ENCODE assay signal across 16 cellular contexts in genomic region chr1:109312978-109313775, GRCh38. TPM values are rescaled to one million over a fixed set of nuclear protein-coding genes. Genes with fewer than 3 reads are reported as not detected.
DNase-seq lines count a peak whose midpoint lies in the region; ATAC-seq, FAIRE-seq and TF ChIP-seq lines count a peak whose summit lies in the region.
"Had no signal": no experiment of that assay in that cellular context is flagged by ENCODE, and none has a peak within 500 bp of the region (broad histone marks: within the 10 kb centered on the region; RNA-seq: fewer than 3 reads in every experiment).

No MANE protein-coding gene starts in this region.

- no peak overlapping the region for H3K4ac ChIP-seq in mesenchymal stem cell (ENCODE audit: low read depth in 1 of 2, low read length in 2 of 2)

- no peak overlapping the region for H2BK15ac ChIP-seq in mesenchymal stem cell (ENCODE audit: low read depth, poor library complexity, severe bottlenecking)

- in situ Hi-C loops in transverse colon (cut with MboI; ENCODE audit: low pct_ligation_motif_present in 1 of 4, low pct_unique_long_range_greater_than_20kb in 1 of 4, low sequenced_read_pairs in 3 of 4) = no loop called here

- no peak overlapping the region for H2BK12ac ChIP-seq in mesenchymal stem cell (ENCODE audit: low read length in 2 of 2)

- H4K91ac ChIP-seq in mesenchymal stem cell (ENCODE audit: low read length) = no peak overlapping the region

- no peak overlapping the region for H3K27ac ChIP-seq in A673 (ENCODE audit: low read depth, low read length, poor library complexity, severe bottlenecking)
- no peak overlapping the region for H3K27ac ChIP-seq in endothelial cell of umbilical vein (ENCODE audit: insufficient read depth, low read depth, low read length)
- H3K27ac ChIP-seq in mesenchymal stem cell (ENCODE audit: low read length, poor library complexity, severe bottlenecking) = no peak overlapping the region
- H3K27ac ChIP-seq in transverse colon = no peak overlapping the region
- H3K27ac ChIP-seq: Peyer's patch, skin epidermis, uterus had no signal

- FAIRE-seq in endothelial cell of umbilical vein (lab: Jason Lieb, UNC) (no peak), H54 (lab: Jason Lieb, UNC) (no peak)

- H3K9ac ChIP-seq in endothelial cell of umbilical vein (replicated peaks; ENCODE audit: extremely low read depth, insufficient read depth, low read length) (no peak overlapping the region), mesenchymal stem cell (ENCODE audit: low read length) (no peak overlapping the region)

- H4K20me1 ChIP-seq in endothelial cell of umbilical vein (replicated peaks; ENCODE audit: control insufficient read depth, extremely low read depth, insufficient read depth, low read length) = no peaks in the 10 kb centered on the region

- H3K36me3 ChIP-seq in A673 (ENCODE audit: insufficient read depth, low read length, poor library complexity, severe bottlenecking) (no peaks in the 10 kb centered on the region), endothelial cell of umbilical vein (ENCODE audit: control insufficient read depth in 2 of 2, extremely low read depth in 1 of 2, insufficient read depth in 2 of 2, low read length in 2 of 2) (no peaks in the 10 kb centered on the region), mesenchymal stem cell (ENCODE audit: control insufficient read depth in 1 of 2, insufficient read depth in 2 of 2, low read depth in 1 of 2, low read length in 2 of 2) (peaks cover 13 to 26% of the 10 kb centered on the region in 2 experiments), transverse colon (peaks cover 0 to 30% (median 8%) of the 10 kb centered on the region in 4 donors)
- H3K36me3 ChIP-seq: uterus had no signal

- H3K4me2 ChIP-seq in endothelial cell of umbilical vein (ENCODE audit: insufficient read depth, low read length) (no peak overlapping the region), mesenchymal stem cell (ENCODE audit: low read length, poor library complexity, severe bottlenecking) (no peak overlapping the region)

- H3K4me1 ChIP-seq in A673 (ENCODE audit: insufficient read depth, low read length, poor library complexity, severe bottlenecking) (no peaks in the 10 kb centered on the region), endothelial cell of umbilical vein (ENCODE audit: control insufficient read depth, extremely low read depth, insufficient read depth, low read length) (no peaks in the 10 kb centered on the region), mesenchymal stem cell (ENCODE audit: control insufficient read depth, insufficient read depth, low read depth, low read length) (no peaks in the 10 kb centered on the region), transverse colon (no peaks in the 10 kb centered on the region)
- H3K4me1 ChIP-seq: uterus had no signal

- ATAC-seq in HG03432 (IDR thresholded peaks at IDR 0.05; ENCODE audit: unreplicated experiment) = no peak
- ATAC-seq: activated naive CD8-positive, alpha-beta T cell treated with anti-CD3 and anti-CD28 coated beads, Interleukin-2, amount 50 U/mL, for 24 hours had no signal

- no peak for TF ChIP-seq EP300 in transverse colon (IDR thresholded peaks at IDR 0.05; ENCODE audit: low read depth)

- no peak for TF ChIP-seq POLR2A in endothelial cell of umbilical vein (IDR thresholded peaks at IDR 0.05; ENCODE audit: low read depth, low read length)
- no peak for TF ChIP-seq POLR2A in H54 (IDR thresholded peaks at IDR 0.05; ENCODE audit: low read depth, low read length)
- TF ChIP-seq POLR2A in transverse colon (IDR thresholded peaks at IDR 0.05) = no peak

- H3K23ac ChIP-seq in mesenchymal stem cell (ENCODE audit: low read length in 2 of 2) = no peak overlapping the region

- CTCF ChIA-PET in A673 (lab: Charles Lee) (interaction anchor here (0.7 kb wide), 1 partner anchor 112 kb away, joined by 4 read pairs; no protein-coding TSS in a partner anchor), endothelial cell of umbilical vein (lab: Charles Lee) (no interaction called here)

- H3K9me1 ChIP-seq in endothelial cell of umbilical vein (replicated peaks; ENCODE audit: control insufficient read depth, extremely low read depth, insufficient read depth, low read length) = no peaks in the 10 kb centered on the region

- H3K27me3 ChIP-seq in A673 (replicated peaks; ENCODE audit: insufficient read depth, low read depth, low read length, poor library complexity) (no peaks in the 10 kb centered on the region), endothelial cell of umbilical vein (ENCODE audit: control insufficient read depth in 2 of 2, insufficient read depth in 2 of 2, low read length in 2 of 2) (peaks cover 4 to 6% of the 10 kb centered on the region in 2 experiments), mesenchymal stem cell (ENCODE audit: control insufficient read depth in 1 of 2, insufficient read depth in 1 of 2, low read length in 2 of 2) (peaks cover 0 to 4% of the 10 kb centered on the region in 2 experiments), transverse colon (no peaks in the 10 kb centered on the region)
- H3K27me3 ChIP-seq: Peyer's patch, uterus had no signal

- TF ChIP-seq CTCF in A673 (conservative IDR thresholded peaks at IDR 0.05; ENCODE audit: low read depth, low read length) = no peak
- TF ChIP-seq CTCF in endothelial cell of umbilical vein (IDR thresholded peaks at IDR 0.05; ENCODE audit: extremely low read depth in 1 of 2, insufficient read depth in 1 of 2, low read depth in 1 of 2, low read length in 2 of 2) = no peak
- no peak for TF ChIP-seq CTCF in transverse colon (IDR thresholded peaks at IDR 0.05)

- H4K8ac ChIP-seq in mesenchymal stem cell (ENCODE audit: low read length) = no peak overlapping the region

- H2AFZ ChIP-seq in endothelial cell of umbilical vein (ENCODE audit: low read depth, low read length) (no peak overlapping the region), mesenchymal stem cell (ENCODE audit: low read depth, low read length) (no peak overlapping the region)

- no peak overlapping the region for H3K14ac ChIP-seq in mesenchymal stem cell (ENCODE audit: low read length in 2 of 2)

- H3K18ac ChIP-seq in mesenchymal stem cell (ENCODE audit: low read depth in 1 of 2, low read length in 2 of 2) = no peak overlapping the region

- H3K79me2 ChIP-seq in endothelial cell of umbilical vein (ENCODE audit: control insufficient read depth, insufficient read depth, low read length) = no peaks in the 10 kb centered on the region

- DNase-seq in A673 (ENCODE audit: low spot score) (peak; percentile 35), NCI-H2171 treated with DMSO at 0.1 percent for 48 hours (lab: John Stamatoyannopoulos, UW) (peak; percentile 77), endothelial cell of umbilical vein (ENCODE audit: low read depth, low spot score) (no peak), midbrain (lab: John Stamatoyannopoulos, UW) (peak; percentile 83), H54 (ENCODE audit: insufficient read length, low spot score) (no peak), mesenchymal stem cell (no peak), transverse colon (no peak)
- DNase-seq: activated naive CD8-positive, alpha-beta T cell treated with anti-CD3 and anti-CD28 coated beads, Interleukin-2, amount 50 U/mL, for 24 hours; DMS53; effector CD4-positive, alpha-beta T cell; H7; NCI-H2029; uterus had no signal

- POLR2A ChIA-PET in A673 (lab: Charles Lee; ENCODE audit: low non-redundant PET) = no interaction called here
- POLR2A ChIA-PET in endothelial cell of umbilical vein (lab: Charles Lee) = no interaction called here

- no peak overlapping the region for H2AK5ac ChIP-seq in mesenchymal stem cell (ENCODE audit: low read length, severe bottlenecking)

- dilution Hi-C loops in endothelial cell of umbilical vein (cut with MboI; ENCODE audit: extremely low pct_ligation_motif_present, low sequenced_read_pairs) = no loop called here

- no peak overlapping the region for H2BK120ac ChIP-seq in mesenchymal stem cell (ENCODE audit: low read depth, low read length)

- TSS peak; percentile 26 for BruUV-seq in A673 (replicated peaks; lab: Mats Ljungman, UMichigan)
- TSS peak; percentile 9 for BruUV-seq in endothelial cell of umbilical vein (replicated peaks; lab: Mats Ljungman, UMichigan)

- H3K9me3 ChIP-seq in A673 (ENCODE audit: low read depth, low read length, poor library complexity, severe bottlenecking) (no peaks in the 10 kb centered on the region), endothelial cell of umbilical vein (replicated peaks; ENCODE audit: control insufficient read depth, insufficient read depth, low read length) (no peaks in the 10 kb centered on the region), mesenchymal stem cell (ENCODE audit: control insufficient read depth, low read length) (no peaks in the 10 kb centered on the region), transverse colon (no peaks in the 10 kb centered on the region)
- H3K9me3 ChIP-seq: Peyer's patch, uterus had no signal

- intact Hi-C loops in A673 (cut with micrococcal nuclease; ENCODE audit: unreplicated experiment) (no loop called here), endothelial cell of umbilical vein (cut with micrococcal nuclease) (no loop called here), transverse colon (cut with DNase I; ENCODE audit: low total_unique reads) (no loop called here)

- no peaks in the 10 kb centered on the region for H3K79me1 ChIP-seq in mesenchymal stem cell (replicated peaks; ENCODE audit: low read length, poor library complexity, severe bottlenecking)

- no peak overlapping the region for H3K4me3 ChIP-seq in A673 (ENCODE audit: low read depth, low read length, poor library complexity, severe bottlenecking)
- no peak overlapping the region for H3K4me3 ChIP-seq in endothelial cell of umbilical vein (replicated peaks in 1 of 3; ENCODE audit: insufficient read depth in 1 of 3, low read depth in 1 of 3, low read length in 3 of 3)
- no peak overlapping the region for H3K4me3 ChIP-seq in mesenchymal stem cell (ENCODE audit: insufficient read depth in 1 of 2, low read depth in 1 of 2, low read length in 2 of 2)
- H3K4me3 ChIP-seq in transverse colon = no peak overlapping the region
- H3K4me3 ChIP-seq: Peyer's patch, skin epidermis, uterus had no signal

- H2BK5ac ChIP-seq in mesenchymal stem cell (ENCODE audit: low read depth, low read length, poor library complexity, severe bottlenecking) = no peak overlapping the region

- WGBS in mesenchymal stem cell = 91% methylated on average over 9 of the region's 12 CpGs
- 77 to 79% methylated on average over 6 to 12 of the region's 12 CpGs for WGBS in transverse colon (ENCODE audit: low coverage in 1 of 2), 2 donors

RNA-seq across cellular contexts. Expression of gene MYBPHL, which starts 6.4 kb away (rescaled TPM):
- not detected in 2 replicates for total RNA-seq in A673 (2021)
- not detected in 2 replicates for total RNA-seq in endothelial cell of umbilical vein
- not detected in 2 replicates for polyA plus RNA-seq in endothelial cell of umbilical vein
- not detected in 2 replicates for polyA plus RNA-seq in endothelial cell of umbilical vein (2011; cell fraction: cytosol; rRNA removed)
- not detected in 2 replicates for polyA plus RNA-seq in endothelial cell of umbilical vein (2011; cell fraction: nucleus; rRNA removed)
- polyA plus RNA-seq in endothelial cell of umbilical vein (2012) = not detected in 2 replicates
- polyA minus RNA-seq in endothelial cell of umbilical vein = not detected in 2 replicates
- not detected for polyA minus RNA-seq in endothelial cell of umbilical vein (2011; cell fraction: cytosol; rRNA and poly(A)+ RNA removed)
- not detected in 2 replicates for polyA minus RNA-seq in endothelial cell of umbilical vein (2011; cell fraction: nucleus; rRNA and poly(A)+ RNA removed)
- polyA plus RNA-seq in mesenchymal stem cell (2013, experiment 1 of 2) = 0.14 TPM
- not detected for polyA plus RNA-seq in mesenchymal stem cell (2013, experiment 2 of 2)
- total RNA-seq in transverse colon = not detected
- total RNA-seq: H7, Peyer's patch had no signal

RNA-seq across cellular contexts. Expression of gene PSRC1, which starts 30.2 kb away (rescaled TPM):
- total RNA-seq in A673 (2021) (75.0 and 85.2 TPM in 2 replicates), endothelial cell of umbilical vein (23.4 and 29.3 TPM in 2 replicates), transverse colon (10 to 100 TPM in 1 of 4 donors, 1 to 10 TPM in 3; 1.9 to 18.0 (median 4.4) TPM)
- 21.6 and 25.0 TPM in 2 replicates for polyA plus RNA-seq in endothelial cell of umbilical vein
- polyA plus RNA-seq in endothelial cell of umbilical vein (2011; cell fraction: cytosol; rRNA removed) = 21.1 and 21.9 TPM in 2 replicates
- 49.8 and 63.5 TPM in 2 replicates for polyA plus RNA-seq in endothelial cell of umbilical vein (2011; cell fraction: nucleus; rRNA removed)
- 7.5 and 14.9 TPM in 2 replicates for polyA plus RNA-seq in endothelial cell of umbilical vein (2012)
- 6.5 and 8.4 TPM in 2 replicates for polyA minus RNA-seq in endothelial cell of umbilical vein
- 15.6 TPM for polyA minus RNA-seq in endothelial cell of umbilical vein (2011; cell fraction: cytosol; rRNA and poly(A)+ RNA removed)
- polyA minus RNA-seq in endothelial cell of umbilical vein (2011; cell fraction: nucleus; rRNA and poly(A)+ RNA removed) = 4.3 and 7.2 TPM in 2 replicates
- 7.4 TPM for polyA plus RNA-seq in mesenchymal stem cell (2013, experiment 1 of 2)
- 7.5 TPM for polyA plus RNA-seq in mesenchymal stem cell (2013, experiment 2 of 2)

Comparison
In these comparisons a context has a peak if more than half of its experiments do, and no peak if none do; other contexts are left out.
1. DNase-seq: peak in A673 (single experiment), NCI-H2171 treated with DMSO at 0.1 percent for 48 hours (single experiment) and midbrain (single experiment); none in endothelial cell of umbilical vein (single experiment), H54 (single experiment), mesenchymal stem cell (single experiment) and transverse colon (single experiment).